In the genomic region with DNA sequence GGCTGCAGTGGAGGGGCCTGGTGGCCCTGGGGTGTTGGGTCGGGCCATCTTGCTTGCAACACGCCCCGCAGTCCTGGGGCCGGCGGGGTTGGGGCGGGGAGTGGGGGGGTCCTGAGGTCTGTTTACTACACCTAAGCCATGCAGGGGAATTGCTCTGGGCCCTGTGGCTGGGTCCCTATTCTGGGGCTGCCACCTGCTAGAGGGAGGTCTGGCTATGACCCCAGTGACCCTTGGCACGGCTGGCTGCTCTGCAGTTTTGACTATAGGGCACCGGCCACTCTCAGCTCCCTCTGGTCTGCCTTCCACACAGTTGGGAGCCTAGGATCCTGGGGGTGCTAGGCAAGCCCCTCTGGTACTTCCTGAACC, we compare ENCODE assay signal across 13 cellular contexts.
DNase-seq lines count a peak whose midpoint lies in the region; ATAC-seq, FAIRE-seq and TF ChIP-seq lines count a peak whose summit lies in the region.
"Had no signal": no experiment of that assay in that cellular context is flagged by ENCODE, and none has a peak within 500 bp of the region (broad histone marks: within the 10 kb centered on the region; RNA-seq: fewer than 3 reads in every experiment).

No MANE protein-coding gene starts in this region.

- H3K27ac Mint-ChIP-seq in chondrocyte (ENCODE audit: unreplicated experiment) (no peak overlapping the region), neural progenitor cell (no peak overlapping the region), natural killer cell (no peak overlapping the region)
- H3K27ac Mint-ChIP-seq: B cell; CD4-positive, alpha-beta T cell; GM23338 had no signal

- H3K9me3 Mint-ChIP-seq in chondrocyte (ENCODE audit: low read depth) = no peaks in the 10 kb centered on the region
- no peaks in the 10 kb centered on the region for H3K9me3 Mint-ChIP-seq in neural progenitor cell
- H3K9me3 Mint-ChIP-seq in natural killer cell = no peaks in the 10 kb centered on the region
- H3K9me3 Mint-ChIP-seq: CD4-positive, alpha-beta T cell; GM23338 had no signal

- H3K4me3 ChIP-seq in right atrium auricular region = no peak overlapping the region
- no peak overlapping the region for H3K4me3 ChIP-seq in neural progenitor cell
- H3K4me3 ChIP-seq: GM23338 had no signal

- no peaks in the 10 kb centered on the region for H3K9me3 ChIP-seq in right atrium auricular region
- no peaks in the 10 kb centered on the region for H3K9me3 ChIP-seq in neural progenitor cell (ENCODE audit: low read depth)

- no peak overlapping the region for H2AFZ ChIP-seq in neural progenitor cell (replicated peaks)

- no peaks in the 10 kb centered on the region for H3K27me3 ChIP-seq in right atrium auricular region
- H3K27me3 ChIP-seq in neural progenitor cell = peaks cover 9% of the 10 kb centered on the region

- H3K27ac ChIP-seq in right atrium auricular region = peak overlapping the region; percentile 81 to 86
- no peak overlapping the region for H3K27ac ChIP-seq in neural progenitor cell

- peaks cover 47% of the 10 kb centered on the region for H3K4me1 Mint-ChIP-seq in chondrocyte (ENCODE audit: low read depth)
- H3K4me1 Mint-ChIP-seq in neural progenitor cell = peaks cover 60% of the 10 kb centered on the region
- H3K4me1 Mint-ChIP-seq in natural killer cell = no peaks in the 10 kb centered on the region
- H3K4me1 Mint-ChIP-seq: B cell had no signal

- peaks cover 10% of the 10 kb centered on the region for H4K20me1 ChIP-seq in neural progenitor cell (ENCODE audit: low read depth)

- H3K79me2 ChIP-seq in neural progenitor cell (ENCODE audit: low read depth) = no peaks in the 10 kb centered on the region

- H3K9ac ChIP-seq in neural progenitor cell = no peak overlapping the region

- intact Hi-C loops in left ventricle myocardium superior (cut with micrococcal nuclease) (no loop called here), natural killer cell (cut with micrococcal nuclease) (no loop called here)

- H3K4me1 ChIP-seq in right atrium auricular region (peaks cover 0 to 52% of the 10 kb centered on the region in 2 donors), neural progenitor cell (peaks cover 17% of the 10 kb centered on the region)

- TF ChIP-seq CTCF in right atrium auricular region (IDR thresholded peaks at IDR 0.05) (no peak), chondrocyte (IDR thresholded peaks at IDR 0.05) (no peak), neural progenitor cell (IDR thresholded peaks at IDR 0.05) (no peak), natural killer cell (IDR thresholded peaks at IDR 0.05) (no peak)

- no peaks in the 10 kb centered on the region for H3K36me3 ChIP-seq in right atrium auricular region
- H3K36me3 ChIP-seq in neural progenitor cell = no peaks in the 10 kb centered on the region

- peak overlapping the region; percentile 71 for H3K4me2 ChIP-seq in neural progenitor cell
- H3K4me2 ChIP-seq: GM23338 had no signal

- DNase-seq in right atrium auricular region (ENCODE audit: low spot score) = no peak
- no peak for DNase-seq in left ventricle myocardium superior
- DNase-seq in chondrocyte (ENCODE audit: low spot score) = peak; percentile 49
- DNase-seq in neural progenitor cell (ENCODE audit: low spot score) = no peak
- DNase-seq in natural killer cell = no peak
- no peak for DNase-seq in GM12891 (ENCODE audit: insufficient read length, low spot score)
- DNase-seq in stimulated activated CD4-positive, alpha-beta T cell treated with anti-CD3 and anti-CD28 coated beads, Interleukin-15, amount 100 ng/mL, for 24 hours = no peak
- DNase-seq: C1 segment of cervical spinal cord; CD4-positive, alpha-beta T cell; DMS 273 treated with DMSO at 0.1 percent for 48 hours had no signal

- ATAC-seq in left ventricle myocardium superior (no peak), natural killer cell (no peak)

- no peak overlapping the region for H3K4me3 Mint-ChIP-seq in chondrocyte (ENCODE audit: unreplicated experiment)
- H3K4me3 Mint-ChIP-seq in neural progenitor cell = no peak overlapping the region
- no peak overlapping the region for H3K4me3 Mint-ChIP-seq in natural killer cell
- H3K4me3 Mint-ChIP-seq: B cell; CD4-positive, alpha-beta T cell; GM23338 had no signal

- H3K27me3 Mint-ChIP-seq in chondrocyte (ENCODE audit: low read depth) (peaks cover 10% of the 10 kb centered on the region), neural progenitor cell (ENCODE audit: insufficient read depth, low read depth) (peaks cover 20% of the 10 kb centered on the region), natural killer cell (ENCODE audit: low read depth in 2 of 2) (no peaks in the 10 kb centered on the region)

- FAIRE-seq in GM12891 (lab: Jason Lieb, UNC) = no peak
- FAIRE-seq: GM18507 had no signal

- no peak for TF ChIP-seq POLR2A in GM12891 (IDR thresholded peaks at IDR 0.05; ENCODE audit: low read depth, low read length)

- H3F3A ChIP-seq in neural progenitor cell (ENCODE audit: low read depth) = no peaks in the 10 kb centered on the region

- no peaks in the 10 kb centered on the region for H3K36me3 Mint-ChIP-seq in chondrocyte (ENCODE audit: low read depth)
- no peaks in the 10 kb centered on the region for H3K36me3 Mint-ChIP-seq in neural progenitor cell
- no peaks in the 10 kb centered on the region for H3K36me3 Mint-ChIP-seq in natural killer cell

TF ChIP-seq in GM12891, 5 proteins besides CTCF, POLR2A, EP300 and RAD21:
- TF ChIP-seq TAF1 (IDR thresholded peaks at IDR 0.05; ENCODE audit: low read depth, low read length) = no peak
- no peak for TF ChIP-seq PAX5 (IDR thresholded peaks at IDR 0.05; ENCODE audit: insufficient read depth, low read length, severe bottlenecking)
- no peak for TF ChIP-seq POLR2AphosphoS5 (IDR thresholded peaks at IDR 0.05; ENCODE audit: low read depth, low read length)
- no peak for TF ChIP-seq SPI1 (IDR thresholded peaks at IDR 0.05; ENCODE audit: low read depth, low read length)
- no peak for TF ChIP-seq POU2F2 (IDR thresholded peaks at IDR 0.05; ENCODE audit: low read depth, low read length)
